Comparison of ENCODE assay signal across 1 cellular context in genomic region chr5:10248378-10249260, GRCh38.
TF ChIP-seq lines count a peak whose summit lies in the region.

No MANE protein-coding gene starts in this region.

TF ChIP-seq in H1, 55 proteins besides CTCF, POLR2A, EP300 and RAD21 (continued from another document):
- TF ChIP-seq EGR1 (IDR thresholded peaks at IDR 0.05; ENCODE audit: borderline replicate concordance, low read depth, low read length) (no peak), MAFK (IDR thresholded peaks at IDR 0.05; ENCODE audit: low read depth, low read length) (no peak), ATF2 (IDR thresholded peaks at IDR 0.05; ENCODE audit: low read length) (no peak), ASH2L (IDR thresholded peaks at IDR 0.05; ENCODE audit: low read length) (no peak), BCL11A (IDR thresholded peaks at IDR 0.05; ENCODE audit: low read depth in 2 of 2, low read length in 2 of 2) (no peak)
